Comparison of ENCODE assay signal across 9 cellular contexts in genomic region chr10:93541402-93542357, GRCh38. TPM values are rescaled to one million over a fixed set of nuclear protein-coding genes. Genes with fewer than 3 reads are reported as not detected.
A peak's percentile ranks its signal among the peaks of the same experiment; 100 is the strongest.
DNase-seq lines count a peak whose midpoint lies in the region; ATAC-seq, FAIRE-seq and TF ChIP-seq lines count a peak whose summit lies in the region.
"Had no signal": no experiment of that assay in that cellular context is flagged by ENCODE, and none has a peak within 500 bp of the region (broad histone marks: within the 10 kb centered on the region; RNA-seq: fewer than 3 reads in every experiment).

No MANE protein-coding gene starts in this region.

- TF ChIP-seq CTCF in breast epithelium (IDR thresholded peaks at IDR 0.05) (peak in 2 of 3 donors; percentile 27 to 64), HepG2 (CRISPR knock-in tag; IDR thresholded peaks at IDR 0.05) (peak; percentile 84), thyroid gland (IDR thresholded peaks at IDR 0.05) (peak; percentile 32 to 87 (median 42))

- CTCF ChIA-PET in HepG2 (lab: Yijun Ruan, JAX; ENCODE audit: low intra/inter-chr PET ratio, low total read pairs): interaction anchor here (1.5 to 1.8 kb wide), 2 partner anchors 139 to 275 kb away, joined by 4 to 11 read pairs; no protein-coding TSS in a partner anchor

- peak; percentile 99 for ATAC-seq in HepG2

- peak; percentile 59 for DNase-seq in NCI-H2171 treated with DMSO at 0.1 percent for 48 hours (lab: John Stamatoyannopoulos, UW)
- no peak for DNase-seq in NCI-H2171 (lab: John Stamatoyannopoulos, UW)
- DNase-seq in NCI-H1694 treated with DMSO at 0.1 percent for 48 hours (lab: John Stamatoyannopoulos, UW): peak; percentile 66
- DNase-seq in breast epithelium (ENCODE audit: low spot score in 2 of 2): no peak
- peak; percentile 13 for DNase-seq in HepG2 (ENCODE audit: low spot score)
- peak; percentile 11 to 42 for DNase-seq in thyroid gland
- no peak for DNase-seq in effector CD8-positive, alpha-beta T cell (lab: John Stamatoyannopoulos, UW)
- DNase-seq in epidermal melanocyte (ENCODE audit: insufficient read length, low spot score): no peak

- POLR2A ChIA-PET in HepG2 (lab: Yijun Ruan, JAX): no interaction called here

- peak overlapping the region; percentile 62 for H3K4me2 ChIP-seq in HepG2 (ENCODE audit: low read depth, low read length)

- TF ChIP-seq POLR2A in breast epithelium (IDR thresholded peaks at IDR 0.05) (no peak), HepG2 (IDR thresholded peaks at IDR 0.05; ENCODE audit: insufficient read depth in 1 of 2, low read depth in 2 of 2, low read length in 2 of 2) (no peak), thyroid gland (IDR thresholded peaks at IDR 0.05) (no peak)

- in situ Hi-C loops in HepG2 (cut with HindIII; ENCODE audit: extremely low pct_ligation_motif_present, low pct_unique_long_range_greater_than_20kb): no loop called here

- WGBS in HepG2 (ENCODE audit: low lambda C conversion rate): 34% methylated on average over 23 of the region's 23 CpGs
- WGBS in thyroid gland, 2 donors: 57 to 61% methylated on average over 22 to 23 of the region's 23 CpGs

- H3K4me1 ChIP-seq in breast epithelium: no peaks in the 10 kb centered on the region
- peaks cover 16% of the 10 kb centered on the region for H3K4me1 ChIP-seq in HepG2 (ENCODE audit: insufficient read depth, low read length)
- peaks cover 4 to 6% of the 10 kb centered on the region in 2 donors for H3K4me1 ChIP-seq in thyroid gland

- intact Hi-C loops in breast epithelium (cut with DNase I; ENCODE audit: low total_unique reads) (no loop called here), HepG2 (cut with micrococcal nuclease; ENCODE audit: unreplicated experiment) (loop anchor here (2.0 to 10.0 kb wide), 2 partner anchors 53 to 139 kb away; no protein-coding TSS in a partner anchor), thyroid gland (cut with DNase I) (no loop called here)

- no peak overlapping the region for H2AFZ ChIP-seq in HepG2 (ENCODE audit: low read length)

- H3K4me3 ChIP-seq in breast epithelium: peak overlapping the region in 2 of 3 donors; percentile 24 to 41
- H3K4me3 ChIP-seq in HepG2 (replicated peaks in 1 of 3; ENCODE audit: insufficient read depth in 1 of 3, low read depth in 2 of 3, low read length in 3 of 3): peak overlapping the region in 1 of 3 experiments; percentile 37; a peak in 1 of 6 replicates
- no peak overlapping the region for H3K4me3 ChIP-seq in thyroid gland (replicated peaks in 1 of 3)

- TF ChIP-seq EP300 in HepG2 (IDR thresholded peaks at IDR 0.05; ENCODE audit: low read depth in 2 of 2, low read length in 2 of 2) (no peak), HepG2 (CRISPR knock-in tag; IDR thresholded peaks at IDR 0.05; ENCODE audit: borderline replicate concordance) (no peak)

- FAIRE-seq in HepG2 (lab: Jason Lieb, UNC): peak; percentile 32

- H3K27ac ChIP-seq in breast epithelium: no peak overlapping the region
- no peak overlapping the region for H3K27ac ChIP-seq in HepG2 (ENCODE audit: extremely low read length, insufficient read depth, low read length)
- no peak overlapping the region for H3K27ac ChIP-seq in thyroid gland

- BruUV-seq in HepG2 (replicated peaks; lab: Mats Ljungman, UMichigan): no TSS peak

- H3K9ac ChIP-seq in HepG2 (ENCODE audit: insufficient read depth, low read depth, low read length): no peak overlapping the region

- H3K36me3 ChIP-seq in breast epithelium: no peaks in the 10 kb centered on the region
- no peaks in the 10 kb centered on the region for H3K36me3 ChIP-seq in HepG2 (replicated peaks in 1 of 2; ENCODE audit: control insufficient read depth in 1 of 2, insufficient read depth in 2 of 2, low read length in 2 of 2)
- no peaks in the 10 kb centered on the region for H3K36me3 ChIP-seq in thyroid gland

- H3K9me3 ChIP-seq in breast epithelium (no peaks in the 10 kb centered on the region), HepG2 (ENCODE audit: low read length) (no peaks in the 10 kb centered on the region), thyroid gland (no peaks in the 10 kb centered on the region)

- no peaks in the 10 kb centered on the region for H3K79me2 ChIP-seq in HepG2 (ENCODE audit: insufficient read depth, low read length)

- H3K27me3 ChIP-seq in breast epithelium: no peaks in the 10 kb centered on the region
- no peaks in the 10 kb centered on the region; a peak in 1 of 5 replicates for H3K27me3 ChIP-seq in HepG2 (ENCODE audit: control insufficient read depth in 1 of 2, insufficient read depth in 2 of 2, low read length in 2 of 2)
- no peaks in the 10 kb centered on the region for H3K27me3 ChIP-seq in thyroid gland

- peak; percentile 52; the same call in 1 of the 2 replicates for TF ChIP-seq RAD21 in HepG2 (CRISPR knock-in tag; IDR thresholded peaks at IDR 0.05)

- no peaks in the 10 kb centered on the region for H4K20me1 ChIP-seq in HepG2 (ENCODE audit: insufficient read depth, low read length)

RNA-seq across cellular contexts. Expression of gene FFAR4, which starts 24.8 kb away (rescaled TPM):
- total RNA-seq in breast epithelium (1 to 10 TPM in 2 of 3 donors, under 1 TPM in 1; 0.33 to 2.9 (median 1.0) TPM), HepG2 (2016; rRNA removed; fragmentation: Illumina TruSeq; extraction: Trizol) (not detected in 2 replicates), thyroid gland (under 1 TPM in 3 of 4 donors, not detected in 1; 0.15 to 0.78 (median 0.40) TPM)
- not detected in 2 replicates for total RNA-seq in HepG2 (2016; cell fraction: cytosol; rRNA removed; fragmentation: Illumina TruSeq; extraction: Trizol; ENCODE audit: low read depth)
- total RNA-seq in HepG2 (2016; cell fraction: insoluble cytoplasmic fraction; rRNA removed; fragmentation: Illumina TruSeq; extraction: Trizol): not detected in 2 replicates
- not detected in 2 replicates for total RNA-seq in HepG2 (2016; cell fraction: membrane; rRNA removed; fragmentation: Illumina TruSeq; extraction: Trizol)
- not detected in 2 replicates for total RNA-seq in HepG2 (2016; cell fraction: nucleus; rRNA removed; fragmentation: Illumina TruSeq; extraction: Trizol)
- 0.09 and 0.17 TPM in 2 replicates for polyA plus RNA-seq in HepG2 (2011; rRNA removed)
- 0.08 TPM in 1 of 2 replicates, not detected in the other for polyA plus RNA-seq in HepG2 (2011; cell fraction: cytosol; rRNA removed)
- not detected in 2 replicates for polyA plus RNA-seq in HepG2 (2011; cell fraction: nucleus; rRNA removed)
- not detected in 2 replicates for polyA plus RNA-seq in HepG2 (2012)
- polyA plus RNA-seq in HepG2 (2016; cell fraction: cytosol; fragmentation: Illumina TruSeq; extraction: Trizol; ENCODE audit: low read depth): not detected in 2 replicates
- not detected in 2 replicates for polyA plus RNA-seq in HepG2 (2016; cell fraction: insoluble cytoplasmic fraction; fragmentation: Illumina TruSeq; extraction: Trizol; ENCODE audit: low read depth)
- polyA plus RNA-seq in HepG2 (2016; cell fraction: membrane; fragmentation: Illumina TruSeq; extraction: Trizol; ENCODE audit: low read depth): not detected in 2 replicates
- not detected in 2 replicates for polyA plus RNA-seq in HepG2 (2016; cell fraction: nucleus; fragmentation: Illumina TruSeq; extraction: Trizol; ENCODE audit: insufficient read depth, low read depth)
- not detected in 2 replicates for polyA minus RNA-seq in HepG2 (2011; rRNA and poly(A)+ RNA removed; ENCODE audit: low replicate concordance)
- not detected in 2 replicates for polyA minus RNA-seq in HepG2 (2011; cell fraction: cytosol; rRNA and poly(A)+ RNA removed)
- 0.77 and 0.87 TPM in 2 replicates for polyA minus RNA-seq in HepG2 (2011; cell fraction: nucleus; rRNA and poly(A)+ RNA removed)
- total RNA-seq: CD4-positive, alpha-beta memory T cell had no signal
- polyA plus RNA-seq: CD4-positive, alpha-beta memory T cell had no signal

RNA-seq across cellular contexts. Expression of gene CEP55, which starts 45.3 kb away (rescaled TPM):
- total RNA-seq in breast epithelium: 1 to 10 TPM in 1 of 3 donors, under 1 TPM in 2; 0.33 to 2.1 (median 0.73) TPM
- total RNA-seq in HepG2 (2016; rRNA removed; fragmentation: Illumina TruSeq; extraction: Trizol): 17.1 and 27.3 TPM in 2 replicates
- total RNA-seq in HepG2 (2016; cell fraction: cytosol; rRNA removed; fragmentation: Illumina TruSeq; extraction: Trizol; ENCODE audit: low read depth): 3.8 and 5.0 TPM in 2 replicates
- 18.0 and 28.7 TPM in 2 replicates for total RNA-seq in HepG2 (2016; cell fraction: insoluble cytoplasmic fraction; rRNA removed; fragmentation: Illumina TruSeq; extraction: Trizol)
- 10.4 and 11.4 TPM in 2 replicates for total RNA-seq in HepG2 (2016; cell fraction: membrane; rRNA removed; fragmentation: Illumina TruSeq; extraction: Trizol)
- 10.3 and 12.4 TPM in 2 replicates for total RNA-seq in HepG2 (2016; cell fraction: nucleus; rRNA removed; fragmentation: Illumina TruSeq; extraction: Trizol)
- 3.4 and 6.5 TPM in 2 replicates for polyA plus RNA-seq in HepG2 (2011; rRNA removed)
- 2.6 and 2.7 TPM in 2 replicates for polyA plus RNA-seq in HepG2 (2011; cell fraction: cytosol; rRNA removed)
- 1.4 and 1.8 TPM in 2 replicates for polyA plus RNA-seq in HepG2 (2011; cell fraction: nucleus; rRNA removed)
- 3.0 and 6.8 TPM in 2 replicates for polyA plus RNA-seq in HepG2 (2012)
- 3.0 and 3.1 TPM in 2 replicates for polyA plus RNA-seq in HepG2 (2016; cell fraction: cytosol; fragmentation: Illumina TruSeq; extraction: Trizol; ENCODE audit: low read depth)
- 27.1 and 27.6 TPM in 2 replicates for polyA plus RNA-seq in HepG2 (2016; cell fraction: insoluble cytoplasmic fraction; fragmentation: Illumina TruSeq; extraction: Trizol; ENCODE audit: low read depth)
- polyA plus RNA-seq in HepG2 (2016; cell fraction: membrane; fragmentation: Illumina TruSeq; extraction: Trizol; ENCODE audit: low read depth): 6.9 and 8.0 TPM in 2 replicates
- 15.8 and 16.1 TPM in 2 replicates for polyA plus RNA-seq in HepG2 (2016; cell fraction: nucleus; fragmentation: Illumina TruSeq; extraction: Trizol; ENCODE audit: insufficient read depth, low read depth)
- polyA minus RNA-seq in HepG2 (2011; rRNA and poly(A)+ RNA removed; ENCODE audit: low replicate concordance): 2.4 and 15.2 TPM in 2 replicates
- polyA minus RNA-seq in HepG2 (2011; cell fraction: cytosol; rRNA and poly(A)+ RNA removed): 4.1 and 4.6 TPM in 2 replicates
- polyA minus RNA-seq in HepG2 (2011; cell fraction: nucleus; rRNA and poly(A)+ RNA removed): 3.7 and 4.6 TPM in 2 replicates
- total RNA-seq in thyroid gland: 1 to 10 TPM in 2 of 4 donors, under 1 TPM in 1, not detected in 1; 0.11 to 2.1 (median 1.0) TPM

RNA-seq across cellular contexts. Expression of gene RBP4, which starts 59.4 kb away (rescaled TPM):
- 100 to 1,000 TPM in 2 of 3 donors, 10 to 100 TPM in 1; 63.5 to 813 (median 111) TPM for total RNA-seq in breast epithelium
- 310 and 642 TPM in 2 replicates for total RNA-seq in HepG2 (2016; rRNA removed; fragmentation: Illumina TruSeq; extraction: Trizol)
- total RNA-seq in HepG2 (2016; cell fraction: cytosol; rRNA removed; fragmentation: Illumina TruSeq; extraction: Trizol; ENCODE audit: low read depth): 113 and 138 TPM in 2 replicates
- total RNA-seq in HepG2 (2016; cell fraction: insoluble cytoplasmic fraction; rRNA removed; fragmentation: Illumina TruSeq; extraction: Trizol): 301 and 640 TPM in 2 replicates
- 174 and 205 TPM in 2 replicates for total RNA-seq in HepG2 (2016; cell fraction: membrane; rRNA removed; fragmentation: Illumina TruSeq; extraction: Trizol)
- 588 and 712 TPM in 2 replicates for total RNA-seq in HepG2 (2016; cell fraction: nucleus; rRNA removed; fragmentation: Illumina TruSeq; extraction: Trizol)
- polyA plus RNA-seq in HepG2 (2011; rRNA removed): 931 and 1,080 TPM in 2 replicates
- 1,361 and 1,403 TPM in 2 replicates for polyA plus RNA-seq in HepG2 (2011; cell fraction: cytosol; rRNA removed)
- polyA plus RNA-seq in HepG2 (2011; cell fraction: nucleus; rRNA removed): 575 and 645 TPM in 2 replicates
- polyA plus RNA-seq in HepG2 (2012): 1,685 and 1,730 TPM in 2 replicates
- 301 and 378 TPM in 2 replicates for polyA plus RNA-seq in HepG2 (2016; cell fraction: cytosol; fragmentation: Illumina TruSeq; extraction: Trizol; ENCODE audit: low read depth)
- polyA plus RNA-seq in HepG2 (2016; cell fraction: insoluble cytoplasmic fraction; fragmentation: Illumina TruSeq; extraction: Trizol; ENCODE audit: low read depth): 671 and 691 TPM in 2 replicates
- 336 and 408 TPM in 2 replicates for polyA plus RNA-seq in HepG2 (2016; cell fraction: membrane; fragmentation: Illumina TruSeq; extraction: Trizol; ENCODE audit: low read depth)
- polyA plus RNA-seq in HepG2 (2016; cell fraction: nucleus; fragmentation: Illumina TruSeq; extraction: Trizol; ENCODE audit: insufficient read depth, low read depth): 1,909 and 2,130 TPM in 2 replicates
- polyA minus RNA-seq in HepG2 (2011; rRNA and poly(A)+ RNA removed; ENCODE audit: low replicate concordance): 0.19 and 898 TPM in 2 replicates
- 385 and 416 TPM in 2 replicates for polyA minus RNA-seq in HepG2 (2011; cell fraction: cytosol; rRNA and poly(A)+ RNA removed)
- 128 and 176 TPM in 2 replicates for polyA minus RNA-seq in HepG2 (2011; cell fraction: nucleus; rRNA and poly(A)+ RNA removed)
- total RNA-seq in thyroid gland: 1 to 10 TPM; 1.9 to 5.5 (median 5.3) TPM
- total RNA-seq: CD4-positive, alpha-beta memory T cell had no signal
- polyA plus RNA-seq: CD4-positive, alpha-beta memory T cell had no signal

RNA-seq across cellular contexts. Expression of gene MYOF, which starts 59.5 kb away (rescaled TPM):
- 100 to 1,000 TPM; 118 to 131 (median 130) TPM for total RNA-seq in breast epithelium
- 0.42 and 0.66 TPM in 2 replicates for total RNA-seq in HepG2 (2016; rRNA removed; fragmentation: Illumina TruSeq; extraction: Trizol)
- total RNA-seq in HepG2 (2016; cell fraction: cytosol; rRNA removed; fragmentation: Illumina TruSeq; extraction: Trizol; ENCODE audit: low read depth): not detected in 2 replicates
- 0.56 and 0.71 TPM in 2 replicates for total RNA-seq in HepG2 (2016; cell fraction: insoluble cytoplasmic fraction; rRNA removed; fragmentation: Illumina TruSeq; extraction: Trizol)
- total RNA-seq in HepG2 (2016; cell fraction: membrane; rRNA removed; fragmentation: Illumina TruSeq; extraction: Trizol): 0.06 and 0.14 TPM in 2 replicates
- 0.60 and 0.68 TPM in 2 replicates for total RNA-seq in HepG2 (2016; cell fraction: nucleus; rRNA removed; fragmentation: Illumina TruSeq; extraction: Trizol)
- 0.17 and 0.18 TPM in 2 replicates for polyA plus RNA-seq in HepG2 (2011; rRNA removed)
- 0.13 and 0.23 TPM in 2 replicates for polyA plus RNA-seq in HepG2 (2011; cell fraction: cytosol; rRNA removed)
- polyA plus RNA-seq in HepG2 (2011; cell fraction: nucleus; rRNA removed): 0.29 and 0.52 TPM in 2 replicates
- 0.08 and 0.13 TPM in 2 replicates for polyA plus RNA-seq in HepG2 (2012)
- 0.03 and 0.08 TPM in 2 replicates for polyA plus RNA-seq in HepG2 (2016; cell fraction: cytosol; fragmentation: Illumina TruSeq; extraction: Trizol; ENCODE audit: low read depth)
- polyA plus RNA-seq in HepG2 (2016; cell fraction: insoluble cytoplasmic fraction; fragmentation: Illumina TruSeq; extraction: Trizol; ENCODE audit: low read depth): 0.35 and 0.50 TPM in 2 replicates
- 0.03 and 0.05 TPM in 2 replicates for polyA plus RNA-seq in HepG2 (2016; cell fraction: membrane; fragmentation: Illumina TruSeq; extraction: Trizol; ENCODE audit: low read depth)
- 0.85 and 0.89 TPM in 2 replicates for polyA plus RNA-seq in HepG2 (2016; cell fraction: nucleus; fragmentation: Illumina TruSeq; extraction: Trizol; ENCODE audit: insufficient read depth, low read depth)
- 0.12 and 47.0 TPM in 2 replicates for polyA minus RNA-seq in HepG2 (2011; rRNA and poly(A)+ RNA removed; ENCODE audit: low replicate concordance)
- polyA minus RNA-seq in HepG2 (2011; cell fraction: cytosol; rRNA and poly(A)+ RNA removed): 0.62 and 0.79 TPM in 2 replicates
- 0.37 and 0.77 TPM in 2 replicates for polyA minus RNA-seq in HepG2 (2011; cell fraction: nucleus; rRNA and poly(A)+ RNA removed)
- 100 to 1,000 TPM in 2 of 4 donors, 10 to 100 TPM in 2; 72.3 to 210 (median 118) TPM for total RNA-seq in thyroid gland
- polyA plus RNA-seq: CD4-positive, alpha-beta memory T cell had no signal

Comparison
In these comparisons a context has a peak if more than half of its experiments do, and no peak if none do; other contexts are left out.
1. DNase-seq: peak in NCI-H2171 treated with DMSO at 0.1 percent for 48 hours (single experiment), NCI-H1694 treated with DMSO at 0.1 percent for 48 hours (single experiment), HepG2 (single experiment) and thyroid gland (2 of 2); none in NCI-H2171 (single experiment), breast epithelium (0 of 2), effector CD8-positive, alpha-beta T cell (single experiment) and epidermal melanocyte (single experiment).
2. H3K4me3 ChIP-seq: peak in breast epithelium (2 of 3); none in thyroid gland (0 of 3).
3. RNA of gene RBP4, which starts 59.4 kb away (total RNA-seq): 113 to 712 TPM in HepG2 and 63.5 to 813 TPM in breast epithelium; 1.9 to 5.5 TPM in thyroid gland; every median in the first group is over 4 times any median in the second.
4. Peak in every context shown above with its lines, with median percentiles within 50 percentile points of each other: CTCF ChIP-seq.